In genomic region chr12:57514720-57515467, GRCh38 we compare ENCODE assay signal across 14 cellular contexts. TPM values are rescaled to one million over a fixed set of nuclear protein-coding genes. Genes with fewer than 3 reads are reported as not detected.
A peak's percentile ranks its signal among the peaks of the same experiment; 100 is the strongest.
DNase-seq lines count a peak whose midpoint lies in the region; ATAC-seq and TF ChIP-seq lines count a peak whose summit lies in the region.
"Had no signal": no experiment of that assay in that cellular context is flagged by ENCODE, and none has a peak within 500 bp of the region (broad histone marks: within the 10 kb centered on the region; RNA-seq: fewer than 3 reads in every experiment).

No MANE protein-coding gene starts in this region.

- ATAC-seq in CD4-positive, alpha-beta T cell (ENCODE audit: poor library complexity) = no peak
- ATAC-seq in GM21447 (IDR thresholded peaks at IDR 0.05; ENCODE audit: unreplicated experiment) (no peak), GM19467 (IDR thresholded peaks at IDR 0.05; ENCODE audit: unreplicated experiment) (no peak), GM19023 (IDR thresholded peaks at IDR 0.05; ENCODE audit: unreplicated experiment) (no peak)
- ATAC-seq: stimulated activated effector memory CD8-positive, alpha-beta T cell treated with anti-CD3 and anti-CD28 coated beads, Interleukin-12 subunit alpha, Interleukin-12 subunit beta, amount 100 ng/mL, for 72 hours had no signal

- H3K27me3 Mint-ChIP-seq in CD4-positive, alpha-beta T cell = no peaks in the 10 kb centered on the region
- no peaks in the 10 kb centered on the region for H3K27me3 Mint-ChIP-seq in endodermal cell (ENCODE audit: insufficient read depth)
- H3K27me3 Mint-ChIP-seq: IgD-negative memory B cell had no signal

- H3K4me1 Mint-ChIP-seq in CD4-positive, alpha-beta T cell (ENCODE audit: low read depth) = peaks cover 23% of the 10 kb centered on the region
- H3K4me1 Mint-ChIP-seq in endodermal cell = peaks cover 37% of the 10 kb centered on the region

- no peaks in the 10 kb centered on the region for H3K27me3 ChIP-seq in CD4-positive, alpha-beta T cell (ENCODE audit: control insufficient read depth, insufficient read depth, low read length)
- no peaks in the 10 kb centered on the region for H3K27me3 ChIP-seq in endodermal cell (ENCODE audit: control insufficient read depth, insufficient read depth, low read length, poor library complexity, severe bottlenecking)
- H3K27me3 ChIP-seq in MM.1S (replicated peaks; ENCODE audit: insufficient read depth, low read length) = no peaks in the 10 kb centered on the region
- H3K27me3 ChIP-seq: BLaER1 treated with 17β-estradiol and CSF1 and Interleukin-3, amounts not matched to agents 10 nM and 100 nM had no signal

- POLR2A ChIA-PET in CD4-positive, alpha-beta T cell (lab: Charles Lee) = no interaction called here

- H3K36me3 Mint-ChIP-seq in CD4-positive, alpha-beta T cell (ENCODE audit: low read depth) = peaks cover 85% of the 10 kb centered on the region
- H3K36me3 Mint-ChIP-seq in endodermal cell (ENCODE audit: low read depth) = peaks cover 81% of the 10 kb centered on the region

- H3K4me3 Mint-ChIP-seq in CD4-positive, alpha-beta T cell = no peak overlapping the region
- no peak overlapping the region for H3K4me3 Mint-ChIP-seq in endodermal cell
- H3K4me3 Mint-ChIP-seq: IgD-negative memory B cell; stimulated activated effector memory CD8-positive, alpha-beta T cell treated with anti-CD3 and anti-CD28 coated beads, Interleukin-12 subunit alpha, Interleukin-12 subunit beta, amount 100 ng/mL, for 72 hours had no signal

- no peaks in the 10 kb centered on the region for H3K9me3 ChIP-seq in CD4-positive, alpha-beta T cell (ENCODE audit: control insufficient read depth, low read length)
- H3K9me3 ChIP-seq in endodermal cell (ENCODE audit: control insufficient read depth, low read length) (no peaks in the 10 kb centered on the region), MM.1S (replicated peaks; ENCODE audit: insufficient read depth, low read length) (no peaks in the 10 kb centered on the region)
- H3K9me3 ChIP-seq: BLaER1 treated with 17β-estradiol and CSF1 and Interleukin-3, amounts not matched to agents 10 nM and 100 nM had no signal

- H3K4me3 ChIP-seq in endodermal cell (ENCODE audit: low read length) (no peak overlapping the region), MM.1S (ENCODE audit: low read length) (no peak overlapping the region)
- H3K4me3 ChIP-seq: BLaER1 treated with 17β-estradiol and CSF1 and Interleukin-3, amounts not matched to agents 10 nM and 100 nM had no signal

- H3K36me3 ChIP-seq in endodermal cell (ENCODE audit: control insufficient read depth, insufficient read depth, low read length) = peaks cover 90% of the 10 kb centered on the region
- peaks cover 24% of the 10 kb centered on the region for H3K36me3 ChIP-seq in MM.1S (replicated peaks; ENCODE audit: insufficient read depth, low read length)

- peaks cover 42% of the 10 kb centered on the region for H3K79me2 ChIP-seq in MM.1S (ENCODE audit: low read length)

- H2AFZ ChIP-seq in MM.1S (ENCODE audit: low read length) = no peak overlapping the region

- no peaks in the 10 kb centered on the region for H3K9me3 Mint-ChIP-seq in CD4-positive, alpha-beta T cell
- no peaks in the 10 kb centered on the region for H3K9me3 Mint-ChIP-seq in endodermal cell
- H3K9me3 Mint-ChIP-seq: IgD-negative memory B cell; stimulated activated effector memory CD8-positive, alpha-beta T cell treated with anti-CD3 and anti-CD28 coated beads, Interleukin-12 subunit alpha, Interleukin-12 subunit beta, amount 100 ng/mL, for 72 hours had no signal

- TF ChIP-seq CTCF in 22Rv1 (IDR thresholded peaks at IDR 0.05) = no peak
- no peak for TF ChIP-seq CTCF in CD4-positive, alpha-beta T cell (IDR thresholded peaks at IDR 0.05)
- TF ChIP-seq CTCF in endodermal cell (conservative IDR thresholded peaks at IDR 0.05) = no peak
- TF ChIP-seq CTCF in MM.1S (IDR thresholded peaks at IDR 0.05; ENCODE audit: low read length) = no peak

- H3K4me2 ChIP-seq in MM.1S (ENCODE audit: low read depth, low read length) = no peak overlapping the region

- H3K9ac ChIP-seq in endodermal cell (ENCODE audit: extremely low read depth, low read length, poor library complexity, severe bottlenecking) (no peak overlapping the region), MM.1S (ENCODE audit: low read length) (no peak overlapping the region)

- H3K27ac ChIP-seq in 22Rv1 (peak overlapping the region; percentile 100), endodermal cell (ENCODE audit: low read depth, low read length) (no peak overlapping the region), MM.1S (ENCODE audit: low read length) (no peak overlapping the region)
- peak overlapping the region; percentile 9 for H3K27ac ChIP-seq in CD4-positive, alpha-beta T cell (ENCODE audit: low read depth, low read length)

- peaks cover 10% of the 10 kb centered on the region for H3K4me1 ChIP-seq in endodermal cell (ENCODE audit: control insufficient read depth, insufficient read depth, low read length)
- H3K4me1 ChIP-seq in MM.1S (ENCODE audit: low read length) = peaks cover 9% of the 10 kb centered on the region

- no peak overlapping the region for H3K27ac Mint-ChIP-seq in CD4-positive, alpha-beta T cell
- H3K27ac Mint-ChIP-seq in endodermal cell = peak overlapping the region; percentile 58
- H3K27ac Mint-ChIP-seq: stimulated activated effector memory CD8-positive, alpha-beta T cell treated with anti-CD3 and anti-CD28 coated beads, Interleukin-12 subunit alpha, Interleukin-12 subunit beta, amount 100 ng/mL, for 72 hours had no signal

- H3K9me2 ChIP-seq in MM.1S (replicated peaks; ENCODE audit: insufficient read depth, low read length) = no peaks in the 10 kb centered on the region

- H4K20me1 ChIP-seq in MM.1S (ENCODE audit: insufficient read depth, low read length) = no peaks in the 10 kb centered on the region

- CTCF ChIA-PET in CD4-positive, alpha-beta T cell (lab: Charles Lee) = interaction anchor here (0.6 to 1.0 kb wide), 3 partner anchors 32 to 104 kb away, joined by 3 read pairs; partner anchors contain the start of genes DCTN2 and GLI1

- WGBS in endodermal cell (ENCODE audit: insufficient coverage in 1 of 2, insufficient read length in 1 of 2), 2 experiments = 89 to 97% methylated on average over 9 of the region's 9 CpGs

- peaks cover 38% of the 10 kb centered on the region for H3F3A ChIP-seq in MM.1S (ENCODE audit: insufficient read depth, low read length)

- intact Hi-C loops in CD4-positive, alpha-beta T cell (cut with DNase I, micrococcal nuclease) = no loop called here

- no peak for DNase-seq in CD4-positive, alpha-beta T cell
- DNase-seq in NCI-H510A treated with DMSO at 0.1 percent for 48 hours (lab: John Stamatoyannopoulos, UW) (peak; percentile 47), endodermal cell (peak; percentile 59), MM.1S (no peak)
- DNase-seq: EL; NCI-H1436; stimulated activated CD4-positive, alpha-beta T cell treated with anti-CD3 and anti-CD28 coated beads, Interleukin-4, amount 100 ng/mL, for 4 hours had no signal

RNA-seq across cellular contexts. Expression of gene DDIT3, which starts 5.4 kb away (rescaled TPM):
- 100 to 1,000 TPM; 145 TPM for total RNA-seq in CD4-positive, alpha-beta T cell
- total RNA-seq in endodermal cell = 10 to 100 TPM in 1 of 2 donors, 1 to 10 TPM in 1; 9.9 to 12.4 TPM
- 19.7 TPM for polyA plus RNA-seq in endodermal cell (2013, experiment 1 of 2)
- polyA plus RNA-seq in endodermal cell (2013, experiment 2 of 2) = 12.3 TPM

RNA-seq across cellular contexts. Expression of gene MBD6, which starts 7.7 kb away (rescaled TPM):
- total RNA-seq in CD4-positive, alpha-beta T cell = 10 to 100 TPM; 72.4 to 74.7 TPM
- total RNA-seq in endodermal cell = 10 to 100 TPM; 49.2 to 88.2 TPM
- 42.9 TPM for polyA plus RNA-seq in endodermal cell (2013, experiment 1 of 2)
- polyA plus RNA-seq in endodermal cell (2013, experiment 2 of 2) = 32.4 TPM

RNA-seq across cellular contexts. Expression of gene MARS1, which starts 27.0 kb away (rescaled TPM):
- 100 to 1,000 TPM; 203 to 204 TPM for total RNA-seq in CD4-positive, alpha-beta T cell
- total RNA-seq in endodermal cell = 100 to 1,000 TPM; 254 to 263 TPM
- polyA plus RNA-seq in endodermal cell (2013, experiment 1 of 2) = 194 TPM
- polyA plus RNA-seq in endodermal cell (2013, experiment 2 of 2) = 152 TPM

RNA-seq across cellular contexts. Expression of gene DCTN2, which starts 32.1 kb away (rescaled TPM):
- total RNA-seq in CD4-positive, alpha-beta T cell = 10 to 100 TPM; 39.6 TPM
- total RNA-seq in endodermal cell = 100 to 1,000 TPM; 110 to 114 TPM
- 164 TPM for polyA plus RNA-seq in endodermal cell (2013, experiment 1 of 2)
- polyA plus RNA-seq in endodermal cell (2013, experiment 2 of 2) = 157 TPM

RNA-seq across cellular contexts. Expression of gene KIF5A, which starts 35.0 kb away (rescaled TPM):
- total RNA-seq in CD4-positive, alpha-beta T cell = under 1 TPM; 0.39 to 0.47 TPM
- 1 to 10 TPM; 2.3 to 4.5 TPM for total RNA-seq in endodermal cell
- polyA plus RNA-seq in endodermal cell (2013, experiment 1 of 2) = 17.2 TPM
- 14.5 TPM for polyA plus RNA-seq in endodermal cell (2013, experiment 2 of 2)
- polyA plus RNA-seq: IgD-negative memory B cell had no signal

Comparison
In these comparisons a context has a peak if more than half of its experiments do, and no peak if none do; other contexts are left out.
1. H3K27ac ChIP-seq: peak in 22Rv1 (single experiment) and CD4-positive, alpha-beta T cell (single experiment); none in endodermal cell (single experiment) and MM.1S (single experiment).
2. DNase-seq: peak in NCI-H510A treated with DMSO at 0.1 percent for 48 hours (single experiment) and endodermal cell (single experiment); none in CD4-positive, alpha-beta T cell (0 of 10) and MM.1S (single experiment).
3. RNA of gene DDIT3, which starts 5.4 kb away (total RNA-seq): 145 TPM in CD4-positive, alpha-beta T cell; 9.9 to 12.4 TPM in endodermal cell; every median in the first group is over 10 times any median in the second.